8 cellular contexts compared by ENCODE assay signal in genomic region chr10:124742418-124743187, GRCh38. TPM values are rescaled to one million over a fixed set of nuclear protein-coding genes. Genes with fewer than 3 reads are reported as not detected.
DNase-seq lines count a peak whose midpoint lies in the region; ATAC-seq, FAIRE-seq and TF ChIP-seq lines count a peak whose summit lies in the region.

No MANE protein-coding gene starts in this region.

- H3K9ac ChIP-seq in mucosa of rectum (ENCODE audit: low read depth in 1 of 2, low read length in 2 of 2) = peak overlapping the region; percentile 66 to 80

- FAIRE-seq in RCC 7860 (lab: Jason Lieb, UNC) (no peak), H54 (lab: Jason Lieb, UNC) (no peak)

- H3K4me1 ChIP-seq in HAP-1 (peaks cover 46% of the 10 kb centered on the region), RWPE2 (ENCODE audit: insufficient read depth, poor library complexity, severe bottlenecking) (peaks cover 57% of the 10 kb centered on the region), mucosa of rectum (ENCODE audit: control insufficient read depth in 2 of 2, insufficient read depth in 2 of 2, low read length in 2 of 2) (peaks cover 61 to 73% of the 10 kb centered on the region in 2 donors)
- H3K4me1 ChIP-seq in effector memory CD4-positive, alpha-beta T cell (ENCODE audit: control insufficient read depth, insufficient read depth, low read length, poor library complexity, severe bottlenecking) = peaks cover 58% of the 10 kb centered on the region

- H3K36me3 ChIP-seq in HAP-1 (replicated peaks) = 0 out of 2 replicates have a peak, but pooled peaks cover 2% of the 10 kb centered on the region
- 0 out of 2 replicates have a peak, but pooled peaks cover 7% of the 10 kb centered on the region for H3K36me3 ChIP-seq in RWPE2 (ENCODE audit: low read depth)
- H3K36me3 ChIP-seq in effector memory CD4-positive, alpha-beta T cell (ENCODE audit: control insufficient read depth, insufficient read depth, low read length) = no peaks in the 10 kb centered on the region
- H3K36me3 ChIP-seq in mucosa of rectum (ENCODE audit: control insufficient read depth in 2 of 2, insufficient read depth in 2 of 2, low read length in 2 of 2) = no peaks in the 10 kb centered on the region

- H3K4me1 Mint-ChIP-seq in CD14-positive monocyte = peaks cover 57% of the 10 kb centered on the region

- DNase-seq in CD14-positive monocyte (ENCODE audit: low spot score) = no peak
- peak; percentile 70 to 78 for DNase-seq in HAP-1 (ENCODE audit: low spot score in 2 of 2)
- DNase-seq in RWPE2 (ENCODE audit: low spot score) = no peak
- no peak for DNase-seq in effector memory CD4-positive, alpha-beta T cell
- no peak for DNase-seq in RCC 7860 (ENCODE audit: low spot score)
- no peak for DNase-seq in H54 (ENCODE audit: insufficient read length, low spot score)

- H3K4me3 ChIP-seq in HAP-1 (peak overlapping the region; percentile 54), RWPE2 (ENCODE audit: severe bottlenecking) (peak overlapping the region; percentile 89), mucosa of rectum (ENCODE audit: low read length in 2 of 2) (peak overlapping the region; percentile 73 to 81)
- peak overlapping the region; percentile 81 for H3K4me3 ChIP-seq in effector memory CD4-positive, alpha-beta T cell (ENCODE audit: insufficient read depth, low read depth, low read length, poor library complexity, severe bottlenecking)

- H3K27me3 ChIP-seq in HAP-1 (ENCODE audit: low read depth) = no peaks in the 10 kb centered on the region
- H3K27me3 ChIP-seq in RWPE2 (ENCODE audit: insufficient read depth, poor library complexity, severe bottlenecking) = no peaks in the 10 kb centered on the region
- no peaks in the 10 kb centered on the region for H3K27me3 ChIP-seq in effector memory CD4-positive, alpha-beta T cell (replicated peaks; ENCODE audit: control insufficient read depth, insufficient read depth, low read length, poor library complexity, severe bottlenecking)
- H3K27me3 ChIP-seq in mucosa of rectum (ENCODE audit: control insufficient read depth in 2 of 2, insufficient read depth in 2 of 2, low read length in 2 of 2) = no peaks in the 10 kb centered on the region

- H3K9me3 Mint-ChIP-seq in CD14-positive monocyte = no peaks in the 10 kb centered on the region

- no peak for TF ChIP-seq POLR2A in H54 (IDR thresholded peaks at IDR 0.05; ENCODE audit: low read depth, low read length)

- intact Hi-C loops in CD14-positive monocyte (cut with micrococcal nuclease) = loop anchor here (2.0 to 5.0 kb wide), 5 partner anchors 24 to 100 kb away; no protein-coding TSS in a partner anchor

- peak overlapping the region; percentile 99 to 100 for H3K4me3 Mint-ChIP-seq in CD14-positive monocyte

- H3K27ac Mint-ChIP-seq in CD14-positive monocyte = peak overlapping the region; percentile 72 to 98 (median 86)

- peaks cover 26 to 28% of the 10 kb centered on the region in 2 donors for H3K36me3 Mint-ChIP-seq in CD14-positive monocyte

- peaks cover 2% of the 10 kb centered on the region in 3 donors for H3K27me3 Mint-ChIP-seq in CD14-positive monocyte (ENCODE audit: low read depth in 3 of 3)

- in situ Hi-C loops in HAP-1 (cut with MboI; ENCODE audit: low sequenced_read_pairs) = loop anchor here (5.0 kb wide), 2 partner anchors 65 to 215 kb away; no protein-coding TSS in a partner anchor

- TF ChIP-seq CTCF in CD14-positive monocyte (IDR thresholded peaks at IDR 0.05) = peak; percentile 17
- peak; percentile 12 for TF ChIP-seq CTCF in RWPE2 (IDR thresholded peaks at IDR 0.05; ENCODE audit: poor library complexity, severe bottlenecking)

- H3K27ac ChIP-seq in RWPE2 (ENCODE audit: poor library complexity, severe bottlenecking) = peak overlapping the region; percentile 85
- peak overlapping the region; percentile 80 for H3K27ac ChIP-seq in effector memory CD4-positive, alpha-beta T cell (ENCODE audit: insufficient read depth, low read length, poor library complexity, severe bottlenecking)
- H3K27ac ChIP-seq in mucosa of rectum (ENCODE audit: low read depth in 2 of 2, low read length in 2 of 2) = peak overlapping the region; percentile 60 to 81

- no peaks in the 10 kb centered on the region for H3K9me3 ChIP-seq in HAP-1
- no peaks in the 10 kb centered on the region for H3K9me3 ChIP-seq in RWPE2 (ENCODE audit: severe bottlenecking)
- H3K9me3 ChIP-seq in effector memory CD4-positive, alpha-beta T cell (ENCODE audit: control insufficient read depth, low read length) = no peaks in the 10 kb centered on the region
- no peaks in the 10 kb centered on the region for H3K9me3 ChIP-seq in mucosa of rectum (ENCODE audit: control insufficient read depth in 2 of 2, low read length in 2 of 2)

- ATAC-seq in RWPE2 (ENCODE audit: low read depth) (no peak), HG02852 (IDR thresholded peaks at IDR 0.05; ENCODE audit: unreplicated experiment) (no peak)

RNA-seq across cellular contexts. Expression of gene FAM53B, which starts 1.6 kb away (rescaled TPM):
- 10 to 100 TPM in 1 of 2 donors, 1 to 10 TPM in 1; 5.8 to 12.6 TPM for polyA plus RNA-seq in CD14-positive monocyte

RNA-seq across cellular contexts. Expression of gene EEF1AKMT2, which starts 49.1 kb away (rescaled TPM):
- 10 to 100 TPM in 1 of 2 donors, 1 to 10 TPM in 1; 8.2 to 13.6 TPM for polyA plus RNA-seq in CD14-positive monocyte

RNA-seq across cellular contexts. Expression of gene ABRAXAS2, which starts 59.0 kb away (rescaled TPM):
- polyA plus RNA-seq in CD14-positive monocyte = 10 to 100 TPM in 1 of 2 donors, 1 to 10 TPM in 1; 9.0 to 10.3 TPM

Comparison
In these comparisons a context has a peak if more than half of its experiments do, and no peak if none do; other contexts are left out.
1. DNase-seq: peak in HAP-1 (2 of 2); none in CD14-positive monocyte (single experiment), RWPE2 (single experiment), effector memory CD4-positive, alpha-beta T cell (0 of 3), RCC 7860 (single experiment) and H54 (single experiment).
2. Peak in every context shown above with its lines, with median percentiles within 50 percentile points of each other: H3K4me3 ChIP-seq and H3K27ac ChIP-seq.